In the genomic region with DNA sequence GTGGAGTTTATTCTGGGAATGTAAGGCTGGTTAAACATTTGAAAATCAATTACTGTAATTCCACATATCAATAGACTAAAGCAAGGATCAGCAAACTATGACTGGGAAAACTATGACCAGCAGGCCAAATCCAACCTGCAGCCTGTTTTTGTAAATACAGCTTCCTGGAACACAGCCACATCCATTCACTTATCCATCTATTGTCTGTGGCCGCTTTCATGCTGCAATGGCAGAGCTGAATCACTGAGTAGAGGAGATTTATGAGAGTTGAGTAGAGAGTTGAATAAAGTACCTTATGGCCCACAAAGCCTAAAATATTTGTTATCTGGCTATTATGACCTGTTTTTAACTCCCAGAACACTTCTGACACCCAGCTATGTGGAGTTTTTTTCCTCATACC, we compare ENCODE assay signal across 11 cellular contexts. TPM values are rescaled to one million over a fixed set of nuclear protein-coding genes. Genes with fewer than 3 reads are reported as not detected.
DNase-seq lines count a peak whose midpoint lies in the region; ATAC-seq and TF ChIP-seq lines count a peak whose summit lies in the region.
"Had no signal": no experiment of that assay in that cellular context is flagged by ENCODE, and none has a peak within 500 bp of the region (broad histone marks: within the 10 kb centered on the region; RNA-seq: fewer than 3 reads in every experiment).

No MANE protein-coding gene starts in this region.

- in situ Hi-C loops in IMR-90 (cut with MboI; ENCODE audit: low sequenced_read_pairs) (no loop called here), mammary epithelial cell (cut with MboI; ENCODE audit: low sequenced_read_pairs in 2 of 2) (no loop called here)

- H2AFZ ChIP-seq in IMR-90 (replicated peaks; ENCODE audit: low read length, poor library complexity) (no peak overlapping the region), mammary epithelial cell (ENCODE audit: low read depth, low read length) (no peak overlapping the region)

- H3K9me3 ChIP-seq in IMR-90 (ENCODE audit: control insufficient read depth, insufficient read depth, low read length) (peaks cover 3% of the 10 kb centered on the region), mammary epithelial cell (replicated peaks; ENCODE audit: insufficient read depth, low read length) (no peaks in the 10 kb centered on the region), left lung (no peaks in the 10 kb centered on the region)
- H3K9me3 ChIP-seq: SJCRH30 had no signal

- dilution Hi-C loops in IMR-90 (cut with HindIII; ENCODE audit: low sequenced_read_pairs, unreplicated experiment): no loop called here
- dilution Hi-C loops in mammary epithelial cell (cut with HindIII; ENCODE audit: low sequenced_read_pairs): no loop called here

- no peak overlapping the region for H3K14ac ChIP-seq in IMR-90 (replicated peaks; ENCODE audit: low read depth, low read length)

- H3K27me3 ChIP-seq in IMR-90 (ENCODE audit: control insufficient read depth, insufficient read depth, low read length) (no peaks in the 10 kb centered on the region), mammary epithelial cell (ENCODE audit: insufficient read depth, low read length) (no peaks in the 10 kb centered on the region), left lung (no peaks in the 10 kb centered on the region)

- H2AK9ac ChIP-seq in IMR-90 (replicated peaks; ENCODE audit: low read depth, low read length, poor library complexity): no peak overlapping the region

- H3K79me1 ChIP-seq in IMR-90 (ENCODE audit: low read depth in 1 of 2, low read length in 2 of 2): peaks cover 40 to 67% of the 10 kb centered on the region in 2 experiments

- TF ChIP-seq POLR2A in IMR-90 (IDR thresholded peaks at IDR 0.05; ENCODE audit: low read depth, low read length): no peak

- H2BK20ac ChIP-seq in IMR-90 (ENCODE audit: low read depth, low read length): no peak overlapping the region

- H3K9ac ChIP-seq in IMR-90 (ENCODE audit: low read depth, low read length): no peak overlapping the region
- H3K9ac ChIP-seq in mammary epithelial cell (ENCODE audit: insufficient read depth, low read length): no peak overlapping the region

- H4K5ac ChIP-seq in IMR-90 (ENCODE audit: low read depth, low read length): no peak overlapping the region

- H3K4me2 ChIP-seq in IMR-90 (ENCODE audit: low read depth, low read length) (no peak overlapping the region), mammary epithelial cell (ENCODE audit: insufficient read depth, low read depth, low read length) (no peak overlapping the region)

- TF ChIP-seq CTCF in IMR-90 (conservative IDR thresholded peaks at IDR 0.05; ENCODE audit: low read depth, low read length) (no peak), mammary epithelial cell (conservative IDR thresholded peaks at IDR 0.05 in 1 of 2, IDR thresholded peaks at IDR 0.05 in 1 of 2; ENCODE audit: extremely low read depth in 1 of 2, insufficient read depth in 1 of 2, low read depth in 1 of 2, low read length in 2 of 2) (no peak), left lung (IDR thresholded peaks at IDR 0.05) (no peak)

- H3K4me1 ChIP-seq in IMR-90 (ENCODE audit: control insufficient read depth, insufficient read depth, low read length): peaks cover 13% of the 10 kb centered on the region
- peaks cover 31% of the 10 kb centered on the region for H3K4me1 ChIP-seq in mammary epithelial cell (ENCODE audit: insufficient read depth, low read length)
- no peaks in the 10 kb centered on the region for H3K4me1 ChIP-seq in left lung
- H3K4me1 ChIP-seq: SJCRH30 had no signal

- H3K23ac ChIP-seq in IMR-90 (ENCODE audit: low read depth, low read length): no peak overlapping the region

- H3K4ac ChIP-seq in IMR-90 (ENCODE audit: low read depth, low read length): no peak overlapping the region

- H2BK120ac ChIP-seq in IMR-90 (ENCODE audit: low read depth, low read length): no peak overlapping the region

- H4K8ac ChIP-seq in IMR-90 (ENCODE audit: low read depth in 2 of 2, low read length in 2 of 2): no peak overlapping the region

- DNase-seq in IMR-90: peak; percentile 23
- peak; percentile 6 for DNase-seq in NCI-H226
- peak; percentile 65 for DNase-seq in mammary epithelial cell
- peak; percentile 95 for DNase-seq in renal cortical epithelial cell (ENCODE audit: low read depth)
- DNase-seq in left lung: no peak
- no peak for DNase-seq in posterior cingulate gyrus
- DNase-seq: activated naive CD4-positive, alpha-beta T cell treated with Interleukin-2 at 50 U/mL for 16 hours; SJCRH30 had no signal

- H3K36me3 ChIP-seq in IMR-90 (ENCODE audit: control insufficient read depth, insufficient read depth, low read length) (peaks cover 20% of the 10 kb centered on the region), mammary epithelial cell (ENCODE audit: insufficient read depth, low read length) (no peaks in the 10 kb centered on the region), left lung (no peaks in the 10 kb centered on the region)
- H3K36me3 ChIP-seq: SJCRH30 had no signal

- H3K4me3 ChIP-seq in IMR-90 (ENCODE audit: insufficient read depth, low read depth, low read length) (no peak overlapping the region), mammary epithelial cell (replicated peaks in 1 of 3; ENCODE audit: insufficient read depth in 1 of 3, low read depth in 2 of 3, low read length in 3 of 3) (no peak overlapping the region), left lung (no peak overlapping the region)
- H3K4me3 ChIP-seq: lung, SJCRH30, skin epidermis had no signal

- BruUV-seq in IMR-90 (replicated peaks; lab: Mats Ljungman, UMichigan) (no TSS peak), mammary epithelial cell (replicated peaks; lab: Mats Ljungman, UMichigan) (no TSS peak)

- H4K20me1 ChIP-seq in IMR-90 (ENCODE audit: insufficient read depth, low read length) (peaks cover 41% of the 10 kb centered on the region; the same call in 1 of the 2 replicates), mammary epithelial cell (ENCODE audit: insufficient read depth, low read length) (no peaks in the 10 kb centered on the region)

- TF ChIP-seq RAD21 in IMR-90 (IDR thresholded peaks at IDR 0.05; ENCODE audit: low read length): no peak

- no peak overlapping the region for H4K91ac ChIP-seq in IMR-90 (ENCODE audit: insufficient read depth, low read depth, low read length)

- H2BK15ac ChIP-seq in IMR-90 (ENCODE audit: low read depth, low read length): no peak overlapping the region

- WGBS in IMR-90 (ENCODE audit: extremely low coverage in 2 of 2, insufficient read length in 1 of 2), 2 experiments: no CpG with 5 or more reads among the region's 1 CpG
- 86% methylated on average over 1 of the region's 1 CpG for WGBS in mammary epithelial cell (ENCODE audit: low coverage, missing lambda C conversion rate)

- peaks cover 23% of the 10 kb centered on the region for H3K9me1 ChIP-seq in IMR-90 (ENCODE audit: insufficient read depth, low read length)

- CTCF ChIA-PET in IMR-90 (lab: Yijun Ruan, JAX): no interaction called here
- CTCF ChIA-PET in mammary epithelial cell (lab: Charles Lee; ENCODE audit: low non-redundant PET): no interaction called here

- peaks cover 33% of the 10 kb centered on the region for H3K79me2 ChIP-seq in mammary epithelial cell (ENCODE audit: insufficient read depth, low read length)

- no peak overlapping the region for H2AK5ac ChIP-seq in IMR-90 (ENCODE audit: low read depth, low read length)

- POLR2A ChIA-PET in IMR-90 (lab: Charles Lee; ENCODE audit: unreplicated experiment): no interaction called here

- H3K18ac ChIP-seq in IMR-90 (ENCODE audit: low read depth, low read length): no peak overlapping the region

- ATAC-seq in IMR-90 (ENCODE audit: low read depth) (no peak), HG03280 (IDR thresholded peaks at IDR 0.05; ENCODE audit: unreplicated experiment) (no peak), left lung (no peak)

- intact Hi-C loops in IMR-90 (cut with micrococcal nuclease) (loop anchor here (10.0 kb wide), 1 partner anchor 217 kb away; no protein-coding TSS in a partner anchor), mammary epithelial cell (cut with micrococcal nuclease) (no loop called here), left lung (cut with DNase I) (no loop called here), posterior cingulate gyrus (cut with DNase I) (no loop called here)

- no peak overlapping the region for H2BK5ac ChIP-seq in IMR-90 (ENCODE audit: low read depth, low read length, poor library complexity, severe bottlenecking)

- no peak overlapping the region for H3K56ac ChIP-seq in IMR-90 (ENCODE audit: extremely low read depth, insufficient read depth, low read length)

- H3K27ac ChIP-seq in IMR-90 (ENCODE audit: insufficient read depth, low read length) (no peak overlapping the region), mammary epithelial cell (ENCODE audit: insufficient read depth, low read depth, low read length) (no peak overlapping the region), left lung (no peak overlapping the region)
- H3K27ac ChIP-seq: SJCRH30, skin epidermis had no signal

TF ChIP-seq in IMR-90, 13 proteins besides CTCF, POLR2A, EP300 and RAD21 (continues in another document):
- TF ChIP-seq SMC3 (IDR thresholded peaks at IDR 0.05; ENCODE audit: low read depth, low read length) (no peak), NFE2L2 (IDR thresholded peaks at IDR 0.05; ENCODE audit: low read depth, low read length) (no peak), RCOR1 (IDR thresholded peaks at IDR 0.05; ENCODE audit: insufficient replicate concordance, low read length) (no peak), MAZ (IDR thresholded peaks at IDR 0.05; ENCODE audit: borderline replicate concordance, low read depth, low read length) (no peak), BHLHE40 (IDR thresholded peaks at IDR 0.05; ENCODE audit: low read depth, low read length) (no peak), MAFK (IDR thresholded peaks at IDR 0.05; ENCODE audit: low read depth, low read length) (no peak), CEBPB (IDR thresholded peaks at IDR 0.05; ENCODE audit: low read depth, low read length) (no peak), USF2 (IDR thresholded peaks at IDR 0.05; ENCODE audit: low read depth, low read length) (no peak)

RNA-seq across cellular contexts. Expression of gene MYLK, which starts 12.2 kb away (rescaled TPM):
- total RNA-seq in IMR-90 (2012; rRNA removed) (484 and 521 TPM in 2 replicates), mammary epithelial cell (1,000 to 10,000 TPM in 1 of 2 donors, 100 to 1,000 TPM in 1; 103 to 1,758 TPM), renal cortical epithelial cell (112 and 722 TPM in 2 replicates), left lung (100 to 1,000 TPM; 155 to 175 TPM)
- polyA plus RNA-seq in IMR-90 (2012; rRNA removed) (299 and 304 TPM in 2 replicates), mammary epithelial cell (66.6 TPM)
- 167 and 319 TPM in 2 replicates for polyA plus RNA-seq in IMR-90 (2012; cell fraction: cytosol; rRNA removed)
- 217 and 221 TPM in 2 replicates for polyA plus RNA-seq in IMR-90 (2012; cell fraction: nucleus; rRNA removed; ENCODE audit: low replicate concordance)
- polyA minus RNA-seq in mammary epithelial cell: 261 TPM

Comparison
In these comparisons a context has a peak if more than half of its experiments do, and no peak if none do; other contexts are left out.
1. DNase-seq: peak in IMR-90 (single experiment), NCI-H226 (single experiment), mammary epithelial cell (single experiment) and renal cortical epithelial cell (single experiment); none in left lung (0 of 2) and posterior cingulate gyrus (0 of 10).